ENCODE assay signal across 28 cellular contexts in genomic region chr5:62829241-62829986, GRCh38.
"Had no signal": no experiment of that assay in that cellular context is flagged by ENCODE, and none has a peak within 500 bp of the region (broad histone marks: within the 10 kb centered on the region; RNA-seq: fewer than 3 reads in every experiment).

No MANE protein-coding gene starts in this region.

- H3K4me1 ChIP-seq: adrenal gland, body of pancreas, esophagus muscularis mucosa, foreskin keratinocyte, gastrocnemius medialis had no signal

- H3K4me3 ChIP-seq: adrenal gland, body of pancreas, esophagus muscularis mucosa, gastrocnemius medialis had no signal

- ATAC-seq: activated CD4-positive, alpha-beta T cell treated with anti-CD3 and anti-CD28 coated beads for 36 hours; activated CD8-positive, alpha-beta memory T cell treated with anti-CD3 and anti-CD28 coated beads, Interleukin-2, amount 10 ng/mL, durations not matched to agents 7 days and 5 days; activated CD8-positive, alpha-beta T cell treated with anti-CD3 and anti-CD28 coated beads, Interleukin-2, amount 10 ng/mL, durations not matched to agents 7 days and 5 days; activated naive CD8-positive, alpha-beta T cell treated with anti-CD3 and anti-CD28 coated beads, Interleukin-2, amount 50 U/mL, for 24 hours; body of pancreas; effector memory CD8-positive, alpha-beta T cell; foreskin keratinocyte; gastrocnemius medialis had no signal

- DNase-seq: activated CD4-positive, alpha-beta memory T cell treated with anti-CD3 and anti-CD28 coated beads for 36 hours; activated CD4-positive, alpha-beta T cell treated with anti-CD3 and anti-CD28 coated beads for 36 hours; activated CD4-positive, alpha-beta T cell treated with anti-CD3 and anti-CD28 coated beads, Interleukin-2, amount 10 ng/mL, durations not matched to agents 24 days and 14 days; activated CD4-positive, CD25-positive, alpha-beta regulatory T cell; activated CD4-positive, CD25-positive, alpha-beta regulatory T cell treated with anti-CD3 and anti-CD28 coated beads, Interleukin-2, amount 50 U/mL, for 72 hours; activated CD8-positive, alpha-beta memory T cell treated with anti-CD3 and anti-CD28 coated beads, Interleukin-2, amount 10 ng/mL, durations not matched to agents 7 days and 5 days; activated CD8-positive, alpha-beta memory T cell treated with anti-CD3 and anti-CD28 coated beads, Interleukin-2, amount 50 U/mL, for 4 hours; activated CD8-positive, alpha-beta T cell treated with anti-CD3 and anti-CD28 coated beads, Interleukin-2, amount 10 ng/mL, durations not matched to agents 7 days and 5 days; activated effector memory CD4-positive, alpha-beta T cell treated with anti-CD3 and anti-CD28 coated beads, Interleukin-2, amount 50 U/mL, for 16 hours; activated naive CD4-positive, alpha-beta T cell treated with anti-CD3 and anti-CD28 coated beads for 36 hours; activated naive CD8-positive, alpha-beta T cell treated with anti-CD3 and anti-CD28 coated beads for 36 hours; activated naive CD8-positive, alpha-beta T cell treated with anti-CD3 and anti-CD28 coated beads, Interleukin-2, amount 50 U/mL, for 24 hours; activated T-cell treated with anti-CD3 and anti-CD28 coated beads, Interleukin-2, amount 50 U/mL, for 1 hour; activated T-cell treated with anti-CD3 and anti-CD28 coated beads, Interleukin-2, amount 50 U/mL, for 48 hours; adrenal gland; amygdala; aorta; body of pancreas; caudate nucleus; cortex of kidney; dermis blood vessel endothelial cell; effector CD4-positive, alpha-beta T cell; effector memory CD8-positive, alpha-beta T cell; erythroblast; foreskin keratinocyte; gastrocnemius medialis; T-helper 2 cell had no signal

- H3K27me3 ChIP-seq: adrenal gland, body of pancreas, esophagus muscularis mucosa, foreskin keratinocyte, gastrocnemius medialis had no signal

- H3K27ac ChIP-seq: adrenal gland, body of pancreas, esophagus muscularis mucosa, foreskin keratinocyte, gastrocnemius medialis had no signal

- H3K36me3 ChIP-seq: adrenal gland, esophagus muscularis mucosa, gastrocnemius medialis had no signal

- H3K9me3 ChIP-seq: adrenal gland, body of pancreas, gastrocnemius medialis had no signal
